ENCODE assay signal across 1 cellular context in genomic region chr6:105179244-105180065, GRCh38.
TF ChIP-seq lines count a peak whose summit lies in the region.

Gene POPDC3, minus strand, starts transcription at chr6:105180014. Its CDS starts 18,105 bp downstream, at chr6:105161909.

TF ChIP-seq in HEK293, 187 proteins besides CTCF, POLR2A, EP300 and RAD21 (continued from another document and continues in another):
- TF ChIP-seq ZNF792 (tag by site-specific recombination; IDR thresholded peaks at IDR 0.05) (no peak), ZNF514 (tag by site-specific recombination; IDR thresholded peaks at IDR 0.05) (no peak), ZNF311 (tag by site-specific recombination; IDR thresholded peaks at IDR 0.05; ENCODE audit: borderline replicate concordance) (no peak), ZNF391 (tag by site-specific recombination; IDR thresholded peaks at IDR 0.05; ENCODE audit: borderline replicate concordance, low read depth) (no peak), HOXA7 (CRISPR knock-in tag; IDR thresholded peaks at IDR 0.05; ENCODE audit: borderline replicate concordance) (no peak), ZNF639 (tag by site-specific recombination; IDR thresholded peaks at IDR 0.05) (no peak), ZFP37 (tag by site-specific recombination; IDR thresholded peaks at IDR 0.05) (no peak), ELK4 (IDR thresholded peaks at IDR 0.05; ENCODE audit: borderline replicate concordance, low read depth, low read length) (no peak), ZBTB11 (tag by site-specific recombination; conservative IDR thresholded peaks at IDR 0.05; ENCODE audit: low read depth) (peak; percentile 68), ZNF560 (tag by site-specific recombination; IDR thresholded peaks at IDR 0.05; ENCODE audit: borderline replicate concordance) (no peak), ZBTB20 (tag by site-specific recombination; IDR thresholded peaks at IDR 0.05) (peak; percentile 89), SP7 (tag by site-specific recombination; IDR thresholded peaks at IDR 0.05) (no peak), ZNF701 (tag by site-specific recombination; IDR thresholded peaks at IDR 0.05) (no peak), ZNF202 (tag by site-specific recombination; IDR thresholded peaks at IDR 0.05; ENCODE audit: borderline replicate concordance) (no peak), ZNF518A (tag by site-specific recombination; conservative IDR thresholded peaks at IDR 0.05; ENCODE audit: low read depth) (no peak), WT1 (tag by site-specific recombination; IDR thresholded peaks at IDR 0.05) (no peak), ZNF768 (tag by site-specific recombination; IDR thresholded peaks at IDR 0.05) (no peak), ZBTB26 (tag by site-specific recombination; optimal IDR thresholded peaks at IDR 0.05) (peak; percentile 86), PRDM2 (tag by site-specific recombination; IDR thresholded peaks at IDR 0.05; ENCODE audit: borderline replicate concordance) (no peak), ZNF501 (tag by site-specific recombination; IDR thresholded peaks at IDR 0.05) (no peak), ZNF335 (tag by site-specific recombination; conservative IDR thresholded peaks at IDR 0.05) (peak; percentile 70), SCRT2 (tag by site-specific recombination; IDR thresholded peaks at IDR 0.05) (no peak), ZNF18 (tag by site-specific recombination; IDR thresholded peaks at IDR 0.05) (no peak), ZNF223 (tag by site-specific recombination; IDR thresholded peaks at IDR 0.05) (no peak), ZSCAN30 (tag by site-specific recombination; IDR thresholded peaks at IDR 0.05) (peak; percentile 52), ZNF692 (tag by site-specific recombination; IDR thresholded peaks at IDR 0.05) (no peak; the same call in 1 of the 2 replicates), ZFHX2 (tag by site-specific recombination; conservative IDR thresholded peaks at IDR 0.05) (0 out of 2 replicates have a peak, but pooled peaks have one; percentile 13), ZNF366 (tag by site-specific recombination; conservative IDR thresholded peaks at IDR 0.05) (no peak), ZBTB44 (tag by site-specific recombination; IDR thresholded peaks at IDR 0.05) (no peak), ZNF350 (tag by site-specific recombination; IDR thresholded peaks at IDR 0.05) (no peak)
